Comparison of ENCODE assay signal across 2 cellular contexts in genomic region chr11:6911378-6911777, GRCh38.
TF ChIP-seq lines count a peak whose summit lies in the region.

No MANE protein-coding gene starts in this region.

TF ChIP-seq in HepG2, 621 proteins besides CTCF, POLR2A, EP300 and RAD21:
- TF ChIP-seq SUZ12 (IDR thresholded peaks at IDR 0.05; ENCODE audit: low read depth, low read length) (no peak), MAFF (IDR thresholded peaks at IDR 0.05; ENCODE audit: low read depth, low read length) (0 out of 2 replicates have a peak, but pooled peaks have one; percentile 35), MAFK (conservative IDR thresholded peaks at IDR 0.05 in 1 of 2, IDR thresholded peaks at IDR 0.05 in 1 of 2; ENCODE audit: low read length in 2 of 2) (peak; percentile 41 to 56; a peak in 3 of 4 replicates)

TF ChIP-seq in IMR-90, 13 proteins besides CTCF, POLR2A, EP300 and RAD21:
- TF ChIP-seq CEBPB (IDR thresholded peaks at IDR 0.05; ENCODE audit: low read depth, low read length) (no peak), SMC3 (IDR thresholded peaks at IDR 0.05; ENCODE audit: low read depth, low read length) (no peak), MAFK (IDR thresholded peaks at IDR 0.05; ENCODE audit: low read depth, low read length) (peak; percentile 44)
TF ChIP-seq in IMR-90: peak in this region for 1.
